In genomic region chr5:43422143-43422542, GRCh38 we compare ENCODE assay signal across 11 cellular contexts. TPM values are rescaled to one million over a fixed set of nuclear protein-coding genes. Genes with fewer than 3 reads are reported as not detected.
DNase-seq lines count a peak whose midpoint lies in the region; ATAC-seq, FAIRE-seq and TF ChIP-seq lines count a peak whose summit lies in the region.
"Had no signal": no experiment of that assay in that cellular context is flagged by ENCODE, and none has a peak within 500 bp of the region (broad histone marks: within the 10 kb centered on the region; RNA-seq: fewer than 3 reads in every experiment).

No MANE protein-coding gene starts in this region.

- H3K4me1 Mint-ChIP-seq in activated CD8-positive, alpha-beta T cell treated with anti-CD3 and anti-CD28 coated beads, Interleukin-2, amount 10 ng/mL, durations not matched to agents 7 days and 5 days (ENCODE audit: low read depth): no peaks in the 10 kb centered on the region

- no peaks in the 10 kb centered on the region for H3K9me3 ChIP-seq in HEK293 (ENCODE audit: control insufficient read depth, insufficient read depth, low read depth, low read length)
- H3K9me3 ChIP-seq: HAP-1 had no signal

- H3K27ac ChIP-seq in HEK293 (ENCODE audit: extremely low read depth, low read depth, low read length): no peak overlapping the region; the same call in 1 of the 2 replicates

- CTCF ChIA-PET in HEK293 (lab: Yijun Ruan, JAX): interaction anchor here (0.6 to 1.7 kb wide), 5 partner anchors 10 to 62 kb away, joined by 3 to 7 read pairs (median 4); partner anchors contain the start of genes CCL28 and TMEM267
- CTCF ChIA-PET in activated CD8-positive, alpha-beta T cell treated with anti-CD3 and anti-CD28 coated beads, Interleukin-2, amount 10 ng/mL, durations not matched to agents 7 days and 5 days (lab: Charles Lee): no interaction called here

- ATAC-seq in left lobe of liver (peak; percentile 97), GM21717 (IDR thresholded peaks at IDR 0.05; ENCODE audit: unreplicated experiment) (no peak)
- ATAC-seq in activated CD8-positive, alpha-beta T cell treated with anti-CD3 and anti-CD28 coated beads, Interleukin-2, amount 10 ng/mL, durations not matched to agents 7 days and 5 days: no peak

- no peaks in the 10 kb centered on the region for H3K36me3 Mint-ChIP-seq in activated CD8-positive, alpha-beta T cell treated with anti-CD3 and anti-CD28 coated beads, Interleukin-2, amount 10 ng/mL, durations not matched to agents 7 days and 5 days (ENCODE audit: low read depth)

- POLR2A ChIA-PET in HEK293 (lab: Yijun Ruan, JAX): interaction anchor here (1.1 kb wide), 1 partner anchor 62 kb away, joined by 8 read pairs; the partner anchor contains the start of gene TMEM267
- POLR2A ChIA-PET in activated CD8-positive, alpha-beta T cell treated with anti-CD3 and anti-CD28 coated beads, Interleukin-2, amount 10 ng/mL, durations not matched to agents 7 days and 5 days (lab: Charles Lee): no interaction called here

- peaks cover 3% of the 10 kb centered on the region for H3K27me3 Mint-ChIP-seq in activated CD8-positive, alpha-beta T cell treated with anti-CD3 and anti-CD28 coated beads, Interleukin-2, amount 10 ng/mL, durations not matched to agents 7 days and 5 days (ENCODE audit: low read depth)

- no peak for TF ChIP-seq CTCF in HEK293 (tag by site-specific recombination; IDR thresholded peaks at IDR 0.05)
- TF ChIP-seq CTCF in astrocyte of the spinal cord (IDR thresholded peaks at IDR 0.05; ENCODE audit: low read depth, low read length): no peak

- H3K4me3 Mint-ChIP-seq in activated CD8-positive, alpha-beta T cell treated with anti-CD3 and anti-CD28 coated beads, Interleukin-2, amount 10 ng/mL, durations not matched to agents 7 days and 5 days: no peak overlapping the region

- no peaks in the 10 kb centered on the region for H3K9me3 Mint-ChIP-seq in activated CD8-positive, alpha-beta T cell treated with anti-CD3 and anti-CD28 coated beads, Interleukin-2, amount 10 ng/mL, durations not matched to agents 7 days and 5 days (ENCODE audit: insufficient read depth)

- DNase-seq in A172 (ENCODE audit: low spot score) (peak; percentile 96), astrocyte of the spinal cord (ENCODE audit: low read depth, low spot score) (peak; percentile 81), left lobe of liver (ENCODE audit: low spot score) (no peak), frontal cortex (ENCODE audit: low spot score in 2 of 2) (no peak)
- no peak for DNase-seq in stimulated activated naive CD4-positive, alpha-beta T cell (lab: John Stamatoyannopoulos, UW)
- DNase-seq in activated CD8-positive, alpha-beta T cell treated with anti-CD3 and anti-CD28 coated beads, Interleukin-2, amount 10 ng/mL, durations not matched to agents 7 days and 5 days: no peak
- DNase-seq: NCI-H526, nucleus accumbens had no signal

- FAIRE-seq in frontal cortex (lab: Jason Lieb, UNC): no peak

- in situ Hi-C loops in astrocyte of the spinal cord (cut with HindIII; ENCODE audit: low sequenced_read_pairs): no loop called here

- H3K4me3 ChIP-seq in HEK293 (ENCODE audit: low read depth, low read length): no peak overlapping the region
- H3K4me3 ChIP-seq in astrocyte of the spinal cord (ENCODE audit: low read depth, low read length): no peak overlapping the region
- H3K4me3 ChIP-seq: HAP-1 had no signal

- H3K27ac Mint-ChIP-seq in activated CD8-positive, alpha-beta T cell treated with anti-CD3 and anti-CD28 coated beads, Interleukin-2, amount 10 ng/mL, durations not matched to agents 7 days and 5 days: no peak overlapping the region

- H3K36me3 ChIP-seq in HEK293 (ENCODE audit: control insufficient read depth in 2 of 2, insufficient read depth in 1 of 2, low read length in 2 of 2): no peaks in the 10 kb centered on the region
- H3K36me3 ChIP-seq: HAP-1 had no signal

- peaks cover 10% of the 10 kb centered on the region; the same call in 1 of the 2 replicates for H3K4me1 ChIP-seq in HEK293 (ENCODE audit: control insufficient read depth, insufficient read depth, low read length)
- H3K4me1 ChIP-seq: HAP-1 had no signal

TF ChIP-seq in HEK293, 187 proteins besides CTCF, POLR2A, EP300 and RAD21 (continues in another document):
- TF ChIP-seq ZNF621 (tag by site-specific recombination; IDR thresholded peaks at IDR 0.05): no peak
- peak; percentile 35; the same call in 1 of the 2 replicates for TF ChIP-seq MZF1 (tag by site-specific recombination; IDR thresholded peaks at IDR 0.05; ENCODE audit: borderline replicate concordance)
- TF ChIP-seq PATZ1 (tag by site-specific recombination; IDR thresholded peaks at IDR 0.05): no peak
- TF ChIP-seq BCL11B (tag by site-specific recombination; IDR thresholded peaks at IDR 0.05; ENCODE audit: low read depth): no peak
- no peak for TF ChIP-seq ZNF292 (tag by site-specific recombination; IDR thresholded peaks at IDR 0.05; ENCODE audit: borderline replicate concordance, low read depth)
- TF ChIP-seq TSHZ1 (tag by site-specific recombination; IDR thresholded peaks at IDR 0.05; ENCODE audit: borderline replicate concordance): peak; percentile 66; the same call in 1 of the 2 replicates
- no peak for TF ChIP-seq ZNF366 (tag by site-specific recombination; conservative IDR thresholded peaks at IDR 0.05)
- no peak for TF ChIP-seq YY2 (tag by site-specific recombination; IDR thresholded peaks at IDR 0.05)
- peak; percentile 52; the same call in 1 of the 2 replicates for TF ChIP-seq KLF8 (tag by site-specific recombination; IDR thresholded peaks at IDR 0.05)
- peak; percentile 15; the same call in 1 of the 2 replicates for TF ChIP-seq BCL6B (tag by site-specific recombination; IDR thresholded peaks at IDR 0.05)
- no peak for TF ChIP-seq EGR2 (tag by site-specific recombination; IDR thresholded peaks at IDR 0.05; ENCODE audit: low read depth)
- no peak for TF ChIP-seq ZFP3 (tag by site-specific recombination; IDR thresholded peaks at IDR 0.05; ENCODE audit: low read depth)
- peak; percentile 55 for TF ChIP-seq ZBTB17 (tag by site-specific recombination; IDR thresholded peaks at IDR 0.05)
- TF ChIP-seq ZNF423 (tag by site-specific recombination; IDR thresholded peaks at IDR 0.05): peak; percentile 13; the same call in 1 of the 2 replicates
- peak; percentile 30; the same call in 1 of the 2 replicates for TF ChIP-seq FEZF1 (tag by site-specific recombination; IDR thresholded peaks at IDR 0.05)
- no peak for TF ChIP-seq ZNF112 (tag by site-specific recombination; IDR thresholded peaks at IDR 0.05)

RNA-seq across cellular contexts. Expression of gene CCL28, which starts 10.0 kb away (rescaled TPM):
- total RNA-seq in A172 (2014; rRNA removed; shearing (Covaris generic)): not detected in 2 replicates
- total RNA-seq in left lobe of liver (2.3 TPM), frontal cortex (0.41 TPM)
- 10 to 100 TPM; 10.8 to 11.9 TPM for total RNA-seq in activated CD8-positive, alpha-beta T cell treated with anti-CD3 and anti-CD28 coated beads, Interleukin-2, amount 10 ng/mL, durations not matched to agents 7 days and 5 days

Comparison
In these comparisons a context has a peak if more than half of its experiments do, and no peak if none do; other contexts are left out.
1. DNase-seq: peak in A172 (single experiment) and astrocyte of the spinal cord (single experiment); none in left lobe of liver (single experiment), frontal cortex (0 of 2), stimulated activated naive CD4-positive, alpha-beta T cell (0 of 6) and activated CD8-positive, alpha-beta T cell treated with anti-CD3 and anti-CD28 coated beads, Interleukin-2, amount 10 ng/mL, durations not matched to agents 7 days and 5 days (single experiment).